Comparison of ENCODE assay signal across 7 cellular contexts in genomic region chr20:38926142-38926933, GRCh38.
DNase-seq lines count a peak whose midpoint lies in the region; ATAC-seq and TF ChIP-seq lines count a peak whose summit lies in the region.

TSS of gene FAM83D (plus strand) at chr20:38926417. CDS start at chr20:38926443, 26 bp downstream.

- no peak for TF ChIP-seq CTCF in retinal pigment epithelial cell (conservative IDR thresholded peaks at IDR 0.05; ENCODE audit: low read depth, low read length)

- peak; percentile 95 to 96 for DNase-seq in NCI-H2081 (lab: John Stamatoyannopoulos, UW)
- DNase-seq in T-helper 9 cell = peak; percentile 84
- peak; percentile 99 for DNase-seq in astrocyte of the hippocampus (ENCODE audit: low read depth, low spot score)
- peak; percentile 90 to 94 for DNase-seq in hippocampal formation (lab: John Stamatoyannopoulos, UW)
- peak; percentile 92 for DNase-seq in retinal pigment epithelial cell (ENCODE audit: low read depth)

- H3K4me3 ChIP-seq in retinal pigment epithelial cell (ENCODE audit: low read length) = peak within 1 kb of the TSS; percentile 77

- ATAC-seq in GM18517 (IDR thresholded peaks at IDR 0.05; ENCODE audit: unreplicated experiment) (peak; percentile 87), HG03039 (IDR thresholded peaks at IDR 0.05; ENCODE audit: unreplicated experiment) (peak; percentile 88)

Comparison
In these comparisons a context has a peak if more than half of its experiments do, and no peak if none do; other contexts are left out.
1. Peak in every context shown above with its lines: DNase-seq, ATAC-seq and H3K4me3 ChIP-seq.